Comparison of ENCODE assay signal across 1 cellular context in the genomic region with DNA sequence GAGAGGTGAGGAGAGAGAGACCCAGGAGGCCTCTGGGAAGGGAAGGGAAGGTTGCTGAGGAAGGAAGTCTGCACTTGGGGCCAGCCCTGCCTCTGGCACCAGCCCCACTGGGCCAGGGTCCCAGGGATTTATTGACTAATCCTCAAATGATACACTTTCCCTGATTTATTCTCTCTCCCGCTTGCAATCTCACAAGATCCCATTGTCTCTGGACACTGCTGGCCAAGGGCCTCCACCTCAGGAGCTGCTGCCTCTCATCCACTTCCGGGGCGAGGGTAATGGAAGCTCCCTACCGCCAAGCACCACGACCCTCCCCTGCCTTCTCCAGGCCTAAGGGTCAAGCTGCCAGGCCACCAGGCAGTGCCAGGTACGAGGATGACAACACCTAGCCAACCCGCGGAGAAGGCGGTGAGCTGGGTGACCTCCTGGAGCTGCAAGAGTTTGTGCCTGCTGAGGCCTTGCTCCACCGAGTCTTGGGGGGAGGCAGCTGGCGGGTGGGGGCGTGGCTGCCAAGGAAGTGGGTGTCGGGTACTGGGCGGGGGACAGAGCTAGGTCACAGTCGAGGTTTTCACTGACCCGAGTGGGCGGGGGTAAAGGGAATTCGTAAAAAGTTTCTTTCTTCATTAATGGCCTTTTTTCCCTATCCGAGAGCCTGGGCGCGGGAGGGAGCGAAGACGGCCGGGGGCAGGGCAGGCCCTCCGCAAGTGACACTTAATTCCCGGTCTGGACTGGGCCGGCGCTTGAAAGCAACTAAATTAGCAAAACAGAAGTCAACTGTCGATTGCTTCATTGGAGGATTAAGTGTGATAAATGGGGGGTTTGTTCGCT.
TF ChIP-seq lines count a peak whose summit lies in the region.

No MANE protein-coding gene starts in this region.

TF ChIP-seq in HepG2, 621 proteins besides CTCF, POLR2A, EP300 and RAD21 (continued from another document):
- TF ChIP-seq, protein P1, sequence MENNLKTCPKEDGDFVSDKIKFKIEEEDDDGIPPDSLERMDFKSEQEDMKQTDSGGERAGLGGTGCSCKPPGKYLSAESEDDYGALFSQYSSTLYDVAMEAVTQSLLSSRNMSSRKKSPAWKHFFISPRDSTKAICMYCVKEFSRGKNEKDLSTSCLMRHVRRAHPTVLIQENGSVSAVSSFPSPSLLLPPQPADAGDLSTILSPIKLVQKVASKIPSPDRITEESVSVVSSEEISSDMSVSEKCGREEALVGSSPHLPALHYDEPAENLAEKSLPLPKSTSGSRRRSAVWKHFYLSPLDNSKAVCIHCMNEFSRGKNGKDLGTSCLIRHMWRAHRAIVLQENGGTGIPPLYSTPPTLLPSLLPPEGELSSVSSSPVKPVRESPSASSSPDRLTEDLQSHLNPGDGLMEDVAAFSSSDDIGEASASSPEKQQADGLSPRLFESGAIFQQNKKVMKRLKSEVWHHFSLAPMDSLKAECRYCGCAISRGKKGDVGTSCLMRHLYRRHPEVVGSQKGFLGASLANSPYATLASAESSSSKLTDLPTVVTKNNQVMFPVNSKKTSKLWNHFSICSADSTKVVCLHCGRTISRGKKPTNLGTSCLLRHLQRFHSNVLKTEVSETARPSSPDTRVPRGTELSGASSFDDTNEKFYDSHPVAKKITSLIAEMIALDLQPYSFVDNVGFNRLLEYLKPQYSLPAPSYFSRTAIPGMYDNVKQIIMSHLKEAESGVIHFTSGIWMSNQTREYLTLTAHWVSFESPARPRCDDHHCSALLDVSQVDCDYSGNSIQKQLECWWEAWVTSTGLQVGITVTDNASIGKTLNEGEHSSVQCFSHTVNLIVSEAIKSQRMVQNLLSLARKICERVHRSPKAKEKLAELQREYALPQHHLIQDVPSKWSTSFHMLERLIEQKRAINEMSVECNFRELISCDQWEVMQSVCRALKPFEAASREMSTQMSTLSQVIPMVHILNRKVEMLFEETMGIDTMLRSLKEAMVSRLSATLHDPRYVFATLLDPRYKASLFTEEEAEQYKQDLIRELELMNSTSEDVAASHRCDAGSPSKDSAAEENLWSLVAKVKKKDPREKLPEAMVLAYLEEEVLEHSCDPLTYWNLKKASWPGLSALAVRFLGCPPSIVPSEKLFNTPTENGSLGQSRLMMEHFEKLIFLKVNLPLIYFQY (CRISPR knock-in tag; IDR thresholded peaks at IDR 0.05; ENCODE audit: borderline replicate concordance), result peak; percentile 9; the same call in 1 of the 2 replicates
- TF ChIP-seq ZSCAN22 (CRISPR knock-in tag; IDR thresholded peaks at IDR 0.05) (no peak), NCOA2 (CRISPR knock-in tag; IDR thresholded peaks at IDR 0.05) (no peak), SP1 (IDR thresholded peaks at IDR 0.05) (no peak), SP1 (CRISPR knock-in tag; IDR thresholded peaks at IDR 0.05) (no peak), NFIB (CRISPR knock-in tag; IDR thresholded peaks at IDR 0.05; ENCODE audit: borderline replicate concordance) (no peak), MYC (CRISPR knock-in tag; IDR thresholded peaks at IDR 0.05; ENCODE audit: borderline replicate concordance) (no peak; the same call in 1 of the 2 replicates), ZNF335 (CRISPR knock-in tag; IDR thresholded peaks at IDR 0.05) (no peak), SAFB2 (CRISPR knock-in tag; IDR thresholded peaks at IDR 0.05; ENCODE audit: borderline replicate concordance, low read depth) (no peak), PAX8 (CRISPR knock-in tag; IDR thresholded peaks at IDR 0.05; ENCODE audit: borderline replicate concordance) (no peak), CBFB (CRISPR knock-in tag; IDR thresholded peaks at IDR 0.05) (no peak), SPEN (CRISPR knock-in tag; IDR thresholded peaks at IDR 0.05; ENCODE audit: low read depth) (no peak; the same call in 1 of the 2 replicates), SNAPC2 (CRISPR knock-in tag; IDR thresholded peaks at IDR 0.05) (no peak), ZNF329 (CRISPR knock-in tag; IDR thresholded peaks at IDR 0.05; ENCODE audit: low read depth) (no peak), MBD4 (IDR thresholded peaks at IDR 0.05; ENCODE audit: borderline replicate concordance, low read length) (no peak), ZNF605 (CRISPR knock-in tag; IDR thresholded peaks at IDR 0.05) (peak; percentile 80), NRL (CRISPR knock-in tag; IDR thresholded peaks at IDR 0.05; ENCODE audit: borderline replicate concordance) (0 out of 2 replicates have a peak, but pooled peaks have one; percentile 34), ZBTB42 (CRISPR knock-in tag; IDR thresholded peaks at IDR 0.05) (no peak), SIN3A (IDR thresholded peaks at IDR 0.05; ENCODE audit: borderline replicate concordance, low read depth, low read length) (peak; percentile 43; the same call in 1 of the 2 replicates), ZNF343 (CRISPR knock-in tag; IDR thresholded peaks at IDR 0.05) (no peak), ZSCAN30 (CRISPR knock-in tag; IDR thresholded peaks at IDR 0.05) (no peak)
- TF ChIP-seq, protein P2, sequence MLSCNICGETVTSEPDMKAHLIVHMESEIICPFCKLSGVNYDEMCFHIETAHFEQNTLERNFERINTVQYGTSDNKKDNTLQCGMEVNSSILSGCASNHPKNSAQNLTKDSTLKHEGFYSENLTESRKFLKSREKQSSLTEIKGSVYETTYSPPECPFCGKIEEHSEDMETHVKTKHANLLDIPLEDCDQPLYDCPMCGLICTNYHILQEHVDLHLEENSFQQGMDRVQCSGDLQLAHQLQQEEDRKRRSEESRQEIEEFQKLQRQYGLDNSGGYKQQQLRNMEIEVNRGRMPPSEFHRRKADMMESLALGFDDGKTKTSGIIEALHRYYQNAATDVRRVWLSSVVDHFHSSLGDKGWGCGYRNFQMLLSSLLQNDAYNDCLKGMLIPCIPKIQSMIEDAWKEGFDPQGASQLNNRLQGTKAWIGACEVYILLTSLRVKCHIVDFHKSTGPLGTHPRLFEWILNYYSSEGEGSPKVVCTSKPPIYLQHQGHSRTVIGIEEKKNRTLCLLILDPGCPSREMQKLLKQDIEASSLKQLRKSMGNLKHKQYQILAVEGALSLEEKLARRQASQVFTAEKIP (CRISPR knock-in tag; IDR thresholded peaks at IDR 0.05; ENCODE audit: borderline replicate concordance), result no peak
- TF ChIP-seq, protein P3, sequence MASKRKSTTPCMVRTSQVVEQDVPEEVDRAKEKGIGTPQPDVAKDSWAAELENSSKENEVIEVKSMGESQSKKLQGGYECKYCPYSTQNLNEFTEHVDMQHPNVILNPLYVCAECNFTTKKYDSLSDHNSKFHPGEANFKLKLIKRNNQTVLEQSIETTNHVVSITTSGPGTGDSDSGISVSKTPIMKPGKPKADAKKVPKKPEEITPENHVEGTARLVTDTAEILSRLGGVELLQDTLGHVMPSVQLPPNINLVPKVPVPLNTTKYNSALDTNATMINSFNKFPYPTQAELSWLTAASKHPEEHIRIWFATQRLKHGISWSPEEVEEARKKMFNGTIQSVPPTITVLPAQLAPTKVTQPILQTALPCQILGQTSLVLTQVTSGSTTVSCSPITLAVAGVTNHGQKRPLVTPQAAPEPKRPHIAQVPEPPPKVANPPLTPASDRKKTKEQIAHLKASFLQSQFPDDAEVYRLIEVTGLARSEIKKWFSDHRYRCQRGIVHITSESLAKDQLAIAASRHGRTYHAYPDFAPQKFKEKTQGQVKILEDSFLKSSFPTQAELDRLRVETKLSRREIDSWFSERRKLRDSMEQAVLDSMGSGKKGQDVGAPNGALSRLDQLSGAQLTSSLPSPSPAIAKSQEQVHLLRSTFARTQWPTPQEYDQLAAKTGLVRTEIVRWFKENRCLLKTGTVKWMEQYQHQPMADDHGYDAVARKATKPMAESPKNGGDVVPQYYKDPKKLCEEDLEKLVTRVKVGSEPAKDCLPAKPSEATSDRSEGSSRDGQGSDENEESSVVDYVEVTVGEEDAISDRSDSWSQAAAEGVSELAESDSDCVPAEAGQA (IDR thresholded peaks at IDR 0.05; ENCODE audit: low read depth), result no peak; the same call in 1 of the 2 replicates
- TF ChIP-seq, protein P3 (CRISPR knock-in tag; IDR thresholded peaks at IDR 0.05; ENCODE audit: borderline replicate concordance), result no peak
- TF ChIP-seq, protein P4, sequence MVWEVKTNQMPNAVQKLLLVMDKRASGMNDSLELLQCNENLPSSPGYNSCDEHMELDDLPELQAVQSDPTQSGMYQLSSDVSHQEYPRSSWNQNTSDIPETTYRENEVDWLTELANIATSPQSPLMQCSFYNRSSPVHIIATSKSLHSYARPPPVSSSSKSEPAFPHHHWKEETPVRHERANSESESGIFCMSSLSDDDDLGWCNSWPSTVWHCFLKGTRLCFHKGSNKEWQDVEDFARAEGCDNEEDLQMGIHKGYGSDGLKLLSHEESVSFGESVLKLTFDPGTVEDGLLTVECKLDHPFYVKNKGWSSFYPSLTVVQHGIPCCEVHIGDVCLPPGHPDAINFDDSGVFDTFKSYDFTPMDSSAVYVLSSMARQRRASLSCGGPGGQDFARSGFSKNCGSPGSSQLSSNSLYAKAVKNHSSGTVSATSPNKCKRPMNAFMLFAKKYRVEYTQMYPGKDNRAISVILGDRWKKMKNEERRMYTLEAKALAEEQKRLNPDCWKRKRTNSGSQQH (CRISPR knock-in tag; IDR thresholded peaks at IDR 0.05; ENCODE audit: low read depth), result peak; percentile 63; the same call in 1 of the 2 replicates
- TF ChIP-seq, protein P5, sequence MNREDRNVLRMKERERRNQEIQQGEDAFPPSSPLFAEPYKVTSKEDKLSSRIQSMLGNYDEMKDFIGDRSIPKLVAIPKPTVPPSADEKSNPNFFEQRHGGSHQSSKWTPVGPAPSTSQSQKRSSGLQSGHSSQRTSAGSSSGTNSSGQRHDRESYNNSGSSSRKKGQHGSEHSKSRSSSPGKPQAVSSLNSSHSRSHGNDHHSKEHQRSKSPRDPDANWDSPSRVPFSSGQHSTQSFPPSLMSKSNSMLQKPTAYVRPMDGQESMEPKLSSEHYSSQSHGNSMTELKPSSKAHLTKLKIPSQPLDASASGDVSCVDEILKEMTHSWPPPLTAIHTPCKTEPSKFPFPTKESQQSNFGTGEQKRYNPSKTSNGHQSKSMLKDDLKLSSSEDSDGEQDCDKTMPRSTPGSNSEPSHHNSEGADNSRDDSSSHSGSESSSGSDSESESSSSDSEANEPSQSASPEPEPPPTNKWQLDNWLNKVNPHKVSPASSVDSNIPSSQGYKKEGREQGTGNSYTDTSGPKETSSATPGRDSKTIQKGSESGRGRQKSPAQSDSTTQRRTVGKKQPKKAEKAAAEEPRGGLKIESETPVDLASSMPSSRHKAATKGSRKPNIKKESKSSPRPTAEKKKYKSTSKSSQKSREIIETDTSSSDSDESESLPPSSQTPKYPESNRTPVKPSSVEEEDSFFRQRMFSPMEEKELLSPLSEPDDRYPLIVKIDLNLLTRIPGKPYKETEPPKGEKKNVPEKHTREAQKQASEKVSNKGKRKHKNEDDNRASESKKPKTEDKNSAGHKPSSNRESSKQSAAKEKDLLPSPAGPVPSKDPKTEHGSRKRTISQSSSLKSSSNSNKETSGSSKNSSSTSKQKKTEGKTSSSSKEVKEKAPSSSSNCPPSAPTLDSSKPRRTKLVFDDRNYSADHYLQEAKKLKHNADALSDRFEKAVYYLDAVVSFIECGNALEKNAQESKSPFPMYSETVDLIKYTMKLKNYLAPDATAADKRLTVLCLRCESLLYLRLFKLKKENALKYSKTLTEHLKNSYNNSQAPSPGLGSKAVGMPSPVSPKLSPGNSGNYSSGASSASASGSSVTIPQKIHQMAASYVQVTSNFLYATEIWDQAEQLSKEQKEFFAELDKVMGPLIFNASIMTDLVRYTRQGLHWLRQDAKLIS (CRISPR knock-in tag; IDR thresholded peaks at IDR 0.05), result no peak
- TF ChIP-seq, protein P6, sequence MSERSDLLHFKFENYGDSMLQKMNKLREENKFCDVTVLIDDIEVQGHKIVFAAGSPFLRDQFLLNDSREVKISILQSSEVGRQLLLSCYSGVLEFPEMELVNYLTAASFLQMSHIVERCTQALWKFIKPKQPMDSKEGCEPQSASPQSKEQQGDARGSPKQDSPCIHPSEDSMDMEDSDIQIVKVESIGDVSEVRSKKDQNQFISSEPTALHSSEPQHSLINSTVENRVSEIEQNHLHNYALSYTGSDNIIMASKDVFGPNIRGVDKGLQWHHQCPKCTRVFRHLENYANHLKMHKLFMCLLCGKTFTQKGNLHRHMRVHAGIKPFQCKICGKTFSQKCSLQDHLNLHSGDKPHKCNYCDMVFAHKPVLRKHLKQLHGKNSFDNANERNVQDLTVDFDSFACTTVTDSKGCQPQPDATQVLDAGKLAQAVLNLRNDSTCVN (CRISPR knock-in tag; IDR thresholded peaks at IDR 0.05; ENCODE audit: borderline replicate concordance), result peak; percentile 38; the same call in 1 of the 2 replicates
TF ChIP-seq in HepG2: peak in this region for 97.
